ENCODE assay signal across 8 cellular contexts in genomic region chr5:137660349-137660817, GRCh38.
DNase-seq lines count a peak whose midpoint lies in the region; ATAC-seq, FAIRE-seq and TF ChIP-seq lines count a peak whose summit lies in the region.

No MANE protein-coding gene starts in this region.

- DNase-seq in GM19239 (ENCODE audit: insufficient read length, low spot score) (peak; percentile 48), NCI-H510A (lab: John Stamatoyannopoulos, UW) (peak; percentile 44), dorsolateral prefrontal cortex (peak in 9 of 10 donors; percentile 57 to 85 (median 69)), lung microvascular endothelial cell (ENCODE audit: low read depth in 2 of 2) (peak; percentile 89 to 92)
- peak; percentile 65 to 74 for DNase-seq in activated CD4-positive, alpha-beta T cell treated with anti-CD3 and anti-CD28 coated beads, Interleukin-2, amount 50 U/mL, for 4 hours
- DNase-seq in stimulated activated CD8-positive, alpha-beta memory T cell treated with anti-CD3 and anti-CD28 coated beads, Interleukin-15, amount 100 ng/mL, for 24 hours (ENCODE audit: low read depth) = peak; percentile 25

- no peaks in the 10 kb centered on the region for H3K27me3 ChIP-seq in dorsolateral prefrontal cortex

- H3K27ac ChIP-seq in C4-2B = no peak overlapping the region
- peak overlapping the region in 4 of 59 donors; percentile 11 to 53 (median 41) for H3K27ac ChIP-seq in dorsolateral prefrontal cortex

- TF ChIP-seq CTCF in C4-2B (conservative IDR thresholded peaks at IDR 0.05) (peak; percentile 90), dorsolateral prefrontal cortex (IDR thresholded peaks at IDR 0.05 in 54 of 56, conservative IDR thresholded peaks at IDR 0.05 in 2 of 56; ENCODE audit: low read depth in 1 of 56, partially characterized antibody in 56 of 56) (peak; percentile 53 to 90 (median 78))

- peak; percentile 92 for FAIRE-seq in GM19239 (lab: Jason Lieb, UNC)

- peak; percentile 88 for ATAC-seq in HG03432 (IDR thresholded peaks at IDR 0.05; ENCODE audit: unreplicated experiment)

- intact Hi-C loops in dorsolateral prefrontal cortex (cut with DNase I) = loop anchor here (2.0 to 10.0 kb wide), 3 partner anchors 82 to 474 kb away; partner anchors contain the start of gene NME5 (in 1 of the 2)

- no peak overlapping the region for H3K4me3 ChIP-seq in dorsolateral prefrontal cortex

Comparison
In these comparisons a context has a peak if more than half of its experiments do, and no peak if none do; other contexts are left out.
1. DNase-seq: peak in every context shown above with its lines; median percentile 90 in lung microvascular endothelial cell; 70 in activated CD4-positive, alpha-beta T cell treated with anti-CD3 and anti-CD28 coated beads, Interleukin-2, amount 50 U/mL, for 4 hours; 69 in dorsolateral prefrontal cortex; 48 in GM19239; 44 in NCI-H510A; 25 in stimulated activated CD8-positive, alpha-beta memory T cell treated with anti-CD3 and anti-CD28 coated beads, Interleukin-15, amount 100 ng/mL, for 24 hours.